Comparison of ENCODE assay signal across 8 cellular contexts in the genomic region with DNA sequence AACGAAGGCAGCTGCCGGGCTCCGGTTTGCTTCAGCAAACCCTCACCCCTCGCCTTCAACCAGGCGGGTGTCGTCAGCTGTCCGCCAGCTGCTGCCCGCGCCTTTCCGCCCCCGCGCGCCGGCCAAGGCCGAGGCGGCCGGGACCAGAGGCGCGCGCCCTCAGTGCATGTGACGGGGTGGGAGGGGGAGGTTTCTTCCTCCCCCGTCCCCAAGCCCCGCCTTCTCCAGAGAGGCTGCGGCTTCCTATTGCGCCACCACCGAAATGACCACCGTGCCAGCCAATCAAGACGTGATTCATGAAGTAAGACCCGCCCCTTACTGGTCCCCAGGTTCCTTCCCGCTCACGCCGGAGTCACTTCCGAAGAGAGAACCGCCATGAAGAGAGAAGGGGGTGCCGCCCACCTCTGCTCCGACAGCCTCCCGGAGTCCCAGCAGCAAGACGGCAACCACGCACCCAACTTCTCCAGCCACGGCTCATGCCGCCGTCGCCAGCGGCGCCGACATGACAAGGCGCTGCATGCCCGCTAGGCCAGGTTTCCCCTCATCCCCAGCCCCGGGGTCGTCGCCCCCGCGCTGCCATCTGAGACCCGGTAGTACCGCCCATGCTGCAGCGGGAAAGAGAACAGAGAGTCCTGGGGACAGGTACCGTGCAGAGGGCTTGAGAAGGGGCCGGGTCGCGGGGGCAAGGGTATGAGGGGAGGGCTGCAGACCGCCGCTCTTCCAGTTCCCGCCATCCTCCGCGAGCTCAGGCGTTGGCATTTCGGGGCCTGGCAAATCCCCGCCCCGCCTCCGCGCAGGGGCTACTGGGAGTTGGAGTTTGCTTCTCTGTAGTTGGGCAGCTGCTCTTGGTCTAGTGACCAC. TPM values are rescaled to one million over a fixed set of nuclear protein-coding genes. Genes with fewer than 3 reads are reported as not detected.
DNase-seq lines count a peak whose midpoint lies in the region; ATAC-seq and TF ChIP-seq lines count a peak whose summit lies in the region.

A gene with protein sequence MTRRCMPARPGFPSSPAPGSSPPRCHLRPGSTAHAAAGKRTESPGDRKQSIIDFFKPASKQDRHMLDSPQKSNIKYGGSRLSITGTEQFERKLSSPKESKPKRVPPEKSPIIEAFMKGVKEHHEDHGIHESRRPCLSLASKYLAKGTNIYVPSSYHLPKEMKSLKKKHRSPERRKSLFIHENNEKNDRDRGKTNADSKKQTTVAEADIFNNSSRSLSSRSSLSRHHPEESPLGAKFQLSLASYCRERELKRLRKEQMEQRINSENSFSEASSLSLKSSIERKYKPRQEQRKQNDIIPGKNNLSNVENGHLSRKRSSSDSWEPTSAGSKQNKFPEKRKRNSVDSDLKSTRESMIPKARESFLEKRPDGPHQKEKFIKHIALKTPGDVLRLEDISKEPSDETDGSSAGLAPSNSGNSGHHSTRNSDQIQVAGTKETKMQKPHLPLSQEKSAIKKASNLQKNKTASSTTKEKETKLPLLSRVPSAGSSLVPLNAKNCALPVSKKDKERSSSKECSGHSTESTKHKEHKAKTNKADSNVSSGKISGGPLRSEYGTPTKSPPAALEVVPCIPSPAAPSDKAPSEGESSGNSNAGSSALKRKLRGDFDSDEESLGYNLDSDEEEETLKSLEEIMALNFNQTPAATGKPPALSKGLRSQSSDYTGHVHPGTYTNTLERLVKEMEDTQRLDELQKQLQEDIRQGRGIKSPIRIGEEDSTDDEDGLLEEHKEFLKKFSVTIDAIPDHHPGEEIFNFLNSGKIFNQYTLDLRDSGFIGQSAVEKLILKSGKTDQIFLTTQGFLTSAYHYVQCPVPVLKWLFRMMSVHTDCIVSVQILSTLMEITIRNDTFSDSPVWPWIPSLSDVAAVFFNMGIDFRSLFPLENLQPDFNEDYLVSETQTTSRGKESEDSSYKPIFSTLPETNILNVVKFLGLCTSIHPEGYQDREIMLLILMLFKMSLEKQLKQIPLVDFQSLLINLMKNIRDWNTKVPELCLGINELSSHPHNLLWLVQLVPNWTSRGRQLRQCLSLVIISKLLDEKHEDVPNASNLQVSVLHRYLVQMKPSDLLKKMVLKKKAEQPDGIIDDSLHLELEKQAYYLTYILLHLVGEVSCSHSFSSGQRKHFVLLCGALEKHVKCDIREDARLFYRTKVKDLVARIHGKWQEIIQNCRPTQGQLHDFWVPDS (plus strand): TSS at position 355 of the 861 bp plus-strand sequence. CDS start 148 bp downstream, at position 503.

- DNase-seq in AG10803 (ENCODE audit: low read depth) (peak; percentile 98), NCI-H460 (ENCODE audit: extremely low read depth, low read depth) (peak; percentile 99), cerebellar nuclear complex (lab: John Stamatoyannopoulos, UW) (peak; percentile 92 to 96), islet precursor cell (peak; percentile 99)
- peak; percentile 92 for DNase-seq in activated CD4-positive, CD25-positive, alpha-beta regulatory T cell treated with anti-CD3 and anti-CD28 coated beads, Interleukin-2, amount 50 U/mL, for 72 hours
- peak; percentile 91 to 93 (median 92) for DNase-seq in stimulated activated CD4-positive, alpha-beta T cell treated with anti-CD3 and anti-CD28 coated beads, Interleukin-12 subunit alpha, Interleukin-12 subunit beta, amount 100 ng/mL, for 48 hours (ENCODE audit: low read depth in 2 of 3, low spot score in 1 of 3)

- ATAC-seq in GM19043 (IDR thresholded peaks at IDR 0.05; ENCODE audit: low read depth, unreplicated experiment) (peak; percentile 95), HG03378 (IDR thresholded peaks at IDR 0.05; ENCODE audit: unreplicated experiment) (peak; percentile 91)

- H3K4me3 ChIP-seq in AG10803 (ENCODE audit: low read length): peak within 1 kb of the TSS; percentile 95

- TF ChIP-seq CTCF in AG10803 (conservative IDR thresholded peaks at IDR 0.05; ENCODE audit: low read length): no peak

RNA-seq across cellular contexts. Expression of the gene that starts here (rescaled TPM):
- 24.9 and 26.1 TPM in 2 replicates for total RNA-seq in NCI-H460 (2014; rRNA removed; shearing (Covaris generic))
- polyA plus RNA-seq in NCI-H460 (2014; cell fraction: nucleus; rRNA removed): 20.4 and 33.3 TPM in 2 replicates

Comparison
In these comparisons a context has a peak if more than half of its experiments do, and no peak if none do; other contexts are left out.
1. Peak in every context shown above with its lines: DNase-seq, ATAC-seq and H3K4me3 ChIP-seq.